8 cellular contexts compared by ENCODE assay signal in genomic region chr12:53764630-53765029, GRCh38. TPM values are rescaled to one million over a fixed set of nuclear protein-coding genes. Genes with fewer than 3 reads are reported as not detected.
"Had no signal": no experiment of that assay in that cellular context is flagged by ENCODE, and none has a peak within 500 bp of the region (broad histone marks: within the 10 kb centered on the region; RNA-seq: fewer than 3 reads in every experiment).

No MANE protein-coding gene starts in this region.

- FAIRE-seq: G401.6, GM12891, GM12892, GM18507, GM19239 had no signal

- DNase-seq: GDM1, GF-D8 had no signal

RNA-seq across cellular contexts. Expression of gene CISTR, which starts 12.9 kb away (rescaled TPM):
- total RNA-seq: G401 had no signal
